In genomic region chr12:49730568-49731101, GRCh38 we compare ENCODE assay signal across 13 cellular contexts.
"Had no signal": no experiment of that assay in that cellular context is flagged by ENCODE, and none has a peak within 500 bp of the region (broad histone marks: within the 10 kb centered on the region; RNA-seq: fewer than 3 reads in every experiment).

No MANE protein-coding gene starts in this region.

- H3K9me3 ChIP-seq: breast epithelium, gastroesophageal sphincter, ovary had no signal

- H3K4me1 ChIP-seq: breast epithelium, gastroesophageal sphincter had no signal

- ATAC-seq: activated CD8-positive, alpha-beta memory T cell treated with anti-CD3 and anti-CD28 coated beads, Interleukin-2, amount 10 ng/mL, durations not matched to agents 7 days and 5 days; activated naive CD4-positive, alpha-beta T cell treated with anti-CD3 and anti-CD28 coated beads, Interleukin-2, amount 50 U/mL, for 72 hours; activated T-cell treated with anti-CD3 and anti-CD28 coated beads, Interleukin-2, amount 50 U/mL, for 4 hours; gastroesophageal sphincter; left ventricle myocardium superior had no signal

- H3K4me3 ChIP-seq: breast epithelium, dorsolateral prefrontal cortex, gastroesophageal sphincter, ovary, skin epidermis had no signal

- DNase-seq: activated CD4-positive, alpha-beta T cell treated with anti-CD3 and anti-CD28 coated beads for 1 hour; activated CD4-positive, alpha-beta T cell treated with anti-CD3 and anti-CD28 coated beads, Interleukin-2, amount 50 U/mL, for 48 hours; activated CD8-positive, alpha-beta memory T cell treated with anti-CD3 and anti-CD28 coated beads, Interleukin-2, amount 10 ng/mL, durations not matched to agents 7 days and 5 days; activated effector memory CD4-positive, alpha-beta T cell treated with anti-CD3 and anti-CD28 coated beads, Interleukin-2, amount 50 U/mL, for 16 hours; activated T-cell treated with anti-CD3 and anti-CD28 coated beads, Interleukin-2, amount 50 U/mL, for 4 hours; anterior cingulate cortex; dorsolateral prefrontal cortex; left ventricle myocardium superior; ovary had no signal

- H3K27ac ChIP-seq: breast epithelium, dorsolateral prefrontal cortex, gastroesophageal sphincter, ovary, skin epidermis had no signal

- H3K36me3 ChIP-seq: breast epithelium, gastroesophageal sphincter, ovary had no signal
